ENCODE assay signal across 8 cellular contexts in genomic region chr4:88283661-88284377, GRCh38. TPM values are rescaled to one million over a fixed set of nuclear protein-coding genes. Genes with fewer than 3 reads are reported as not detected.
DNase-seq lines count a peak whose midpoint lies in the region; ATAC-seq and TF ChIP-seq lines count a peak whose summit lies in the region.

No MANE protein-coding gene starts in this region.

- peaks cover 40% of the 10 kb centered on the region for H3K4me1 Mint-ChIP-seq in activated CD4-positive, alpha-beta T cell treated with anti-CD3 and anti-CD28 coated beads for 36 hours

- H3K4me3 ChIP-seq in GM06990 (replicated peaks; ENCODE audit: low read depth, low read length), result peak overlapping the region; percentile 98

- DNase-seq in GM06990 (ENCODE audit: extremely low read depth, insufficient read length) (peak; percentile 84), HEK293T (ENCODE audit: extremely low spot score) (peak; percentile 35), NCI-H1092 treated with DMSO at 0.1 percent for 48 hours (lab: John Stamatoyannopoulos, UW) (peak; percentile 19), cerebellar cortex (ENCODE audit: low spot score) (peak; percentile 77), kidney glomerular epithelial cell (lab: John Stamatoyannopoulos, UW) (peak; percentile 69), inferior parietal cortex (ENCODE audit: extremely low spot score) (no peak)
- DNase-seq in activated CD4-positive, alpha-beta T cell treated with anti-CD3 and anti-CD28 coated beads for 36 hours, result peak; percentile 77
- DNase-seq in stimulated activated CD4-positive, alpha-beta T cell treated with anti-CD3 and anti-CD28 coated beads, Interleukin-1b, Interleukin-23, amount 100 ng/mL, for 1 hour (ENCODE audit: low read depth in 2 of 2), result peak; percentile 3 to 41

- peaks cover 25% of the 10 kb centered on the region for H3K36me3 Mint-ChIP-seq in activated CD4-positive, alpha-beta T cell treated with anti-CD3 and anti-CD28 coated beads for 36 hours (ENCODE audit: low read depth)

- H3K36me3 ChIP-seq in GM06990 (ENCODE audit: control insufficient read depth, insufficient read depth, low read length), result no peaks in the 10 kb centered on the region

- intact Hi-C loops in activated CD4-positive, alpha-beta T cell treated with anti-CD3 and anti-CD28 coated beads for 36 hours (cut with DNase I, micrococcal nuclease), result loop anchor here (1.0 to 10.0 kb wide), 19 partner anchors 37 to 1349 kb away; partner anchors contain the start of genes HERC3 (in 2 of the 2), HERC5 (in 2 of the 2), PYURF (in 2 of the 2) and AFF1 (in 1 of the 2)

- no peak for TF ChIP-seq CTCF in GM06990 (IDR thresholded peaks at IDR 0.05; ENCODE audit: insufficient read depth, low read length, poor library complexity, severe bottlenecking)

- H3K27me3 ChIP-seq in GM06990 (replicated peaks; ENCODE audit: control insufficient read depth, insufficient read depth, low read length), result no peaks in the 10 kb centered on the region

- peak overlapping the region; percentile 100 for H3K27ac Mint-ChIP-seq in activated CD4-positive, alpha-beta T cell treated with anti-CD3 and anti-CD28 coated beads for 36 hours

- POLR2A ChIA-PET in HEK293T (lab: Yijun Ruan, JAX), result interaction anchor here (0.9 to 2.1 kb wide), 9 partner anchors 11 to 862 kb away, joined by 3 to 10 read pairs (median 5); partner anchors contain the start of genes HERC6 and NUDT9
- POLR2A ChIA-PET in activated CD4-positive, alpha-beta T cell treated with anti-CD3 and anti-CD28 coated beads for 36 hours (lab: Charles Lee), result interaction anchor here (0.5 to 3.2 kb wide), 5 partner anchors 87 to 1011 kb away, joined by 3 to 17 read pairs (median 3); partner anchors contain the start of gene HERC5

- H3K9me3 Mint-ChIP-seq in activated CD4-positive, alpha-beta T cell treated with anti-CD3 and anti-CD28 coated beads for 36 hours (ENCODE audit: low read depth), result no peaks in the 10 kb centered on the region

- no peaks in the 10 kb centered on the region for H3K27me3 Mint-ChIP-seq in activated CD4-positive, alpha-beta T cell treated with anti-CD3 and anti-CD28 coated beads for 36 hours

- CTCF ChIA-PET in HEK293T (lab: Yijun Ruan, JAX), result no interaction called here
- CTCF ChIA-PET in activated CD4-positive, alpha-beta T cell treated with anti-CD3 and anti-CD28 coated beads for 36 hours (lab: Charles Lee), result interaction anchor here (0.6 to 2.0 kb wide), 8 partner anchors 65 to 307 kb away, joined by 3 to 8 read pairs (median 3); partner anchors contain the start of gene PYURF

- peak overlapping the region; percentile 96 for H3K4me3 Mint-ChIP-seq in activated CD4-positive, alpha-beta T cell treated with anti-CD3 and anti-CD28 coated beads for 36 hours

- ATAC-seq in activated CD4-positive, alpha-beta T cell treated with anti-CD3 and anti-CD28 coated beads for 36 hours, result peak; percentile 30

TF ChIP-seq in HEK293T, 16 proteins besides CTCF, POLR2A, EP300 and RAD21:
- no peak for TF ChIP-seq FOXM1 (IDR thresholded peaks at IDR 0.05; ENCODE audit: borderline replicate concordance)
- peak; percentile 0; the same call in 1 of the 2 replicates for TF ChIP-seq L3MBTL2 (conservative IDR thresholded peaks at IDR 0.05)
TF ChIP-seq in HEK293T: peak in this region for 1.

RNA-seq across cellular contexts. Expression of gene PPM1K, which starts 0.5 kb away (rescaled TPM):
- 10 to 100 TPM; 44.2 to 53.4 TPM for total RNA-seq in activated CD4-positive, alpha-beta T cell treated with anti-CD3 and anti-CD28 coated beads for 36 hours
